In the genomic region with DNA sequence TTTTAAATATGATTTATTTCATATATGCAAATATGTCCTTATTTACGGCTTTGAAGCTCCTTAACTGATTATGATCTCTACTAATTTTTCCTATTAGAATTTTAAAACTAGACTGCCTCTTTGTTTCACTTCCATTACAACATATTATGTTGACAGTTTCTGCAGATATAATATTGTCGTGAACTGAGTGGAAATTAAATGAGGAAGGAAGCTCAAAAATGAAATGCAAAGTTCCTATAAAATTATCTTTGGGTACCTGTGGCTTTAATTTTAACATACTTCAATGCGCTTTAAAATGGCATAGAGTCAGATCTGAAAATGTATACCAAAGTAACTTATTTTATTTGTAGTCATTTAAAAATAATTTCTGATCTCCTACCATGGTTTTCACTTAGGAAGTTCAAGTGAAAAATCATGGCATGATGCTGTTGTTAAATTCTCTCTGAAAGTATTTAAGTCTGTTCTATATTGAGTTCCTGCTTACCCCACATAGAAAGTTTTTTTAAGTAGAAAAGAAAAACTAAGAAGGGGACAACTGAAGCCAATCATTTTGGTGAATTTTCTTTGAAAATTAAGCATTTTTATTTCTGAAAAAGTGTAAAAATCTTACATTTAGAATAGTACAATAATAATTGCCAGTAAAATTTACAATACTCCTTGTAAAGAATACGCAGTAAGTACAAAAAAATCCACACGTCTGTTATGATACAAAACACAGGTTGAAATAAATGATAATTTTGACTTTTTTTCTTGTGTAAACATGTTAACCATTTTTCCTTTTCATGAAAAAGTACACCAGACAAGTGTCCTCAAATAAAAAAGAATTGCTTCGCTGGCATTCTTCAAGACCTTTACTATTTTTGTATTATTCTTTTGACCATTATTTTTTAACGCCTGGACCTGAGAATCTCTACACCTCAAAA, we compare ENCODE assay signal across 10 cellular contexts. TPM values are rescaled to one million over a fixed set of nuclear protein-coding genes. Genes with fewer than 3 reads are reported as not detected.
DNase-seq lines count a peak whose midpoint lies in the region; ATAC-seq and TF ChIP-seq lines count a peak whose summit lies in the region.
"Had no signal": no experiment of that assay in that cellular context is flagged by ENCODE, and none has a peak within 500 bp of the region (broad histone marks: within the 10 kb centered on the region; RNA-seq: fewer than 3 reads in every experiment).

No MANE protein-coding gene starts in this region.

- H3K27me3 ChIP-seq in SJCRH30 = peaks cover 7% of the 10 kb centered on the region; the same call in 1 of the 2 replicates
- peaks cover 0 to 83% (median 42%) of the 10 kb centered on the region in 4 donors for H3K27me3 ChIP-seq in esophagus muscularis mucosa

- TF ChIP-seq POLR2A in esophagus muscularis mucosa (IDR thresholded peaks at IDR 0.05; ENCODE audit: low read depth) = no peak

- intact Hi-C loops in esophagus muscularis mucosa (cut with DNase I) = loop anchor here (1.0 kb wide), 1 partner anchor 8 kb away; no protein-coding TSS in a partner anchor

- DNase-seq in NCI-H146 treated with DMSO at 0.1 percent for 48 hours (lab: John Stamatoyannopoulos, UW; ENCODE audit: unreplicated experiment) (peak; percentile 34), NCI-H146 (lab: John Stamatoyannopoulos, UW) (no peak), SJCRH30 (no peak), esophagus muscularis mucosa (ENCODE audit: extremely low spot score) (no peak), retinal pigment epithelial cell (ENCODE audit: low read depth) (no peak), SIG-M5 treated with dmso at 0.1 percent for 504 hours (lab: John Stamatoyannopoulos, UW; ENCODE audit: unreplicated experiment) (no peak), middle frontal gyrus (ENCODE audit: extremely low spot score, low spot score) (no peak)
- DNase-seq: Kasumi-1, spleen had no signal

- 42% methylated on average over 7 of the region's 7 CpGs for WGBS in esophagus muscularis mucosa

- H3K4me1 ChIP-seq in SJCRH30 (no peaks in the 10 kb centered on the region), esophagus muscularis mucosa (peaks cover 7 to 55% (median 41%) of the 10 kb centered on the region in 4 donors)

- no peak for TF ChIP-seq EP300 in esophagus muscularis mucosa (IDR thresholded peaks at IDR 0.05)

- ATAC-seq in GM18867 (IDR thresholded peaks at IDR 0.05; ENCODE audit: unreplicated experiment) = no peak

- H3K36me3 ChIP-seq in SJCRH30 (no peaks in the 10 kb centered on the region), esophagus muscularis mucosa (peaks cover 0 to 7% (median 2%) of the 10 kb centered on the region in 4 donors)
- H3K36me3 ChIP-seq: spleen had no signal

- H3K27ac ChIP-seq in SJCRH30 (no peak overlapping the region; the same call in 1 of the 2 replicates), esophagus muscularis mucosa (replicated peaks in 1 of 4) (peak overlapping the region; percentile 82 to 93 (median 86))
- H3K27ac ChIP-seq: spleen had no signal

- peak overlapping the region; percentile 96 for H3K4me3 ChIP-seq in SJCRH30
- H3K4me3 ChIP-seq in esophagus muscularis mucosa = peak overlapping the region; percentile 64 to 83 (median 71)
- peak overlapping the region; percentile 90 for H3K4me3 ChIP-seq in retinal pigment epithelial cell (ENCODE audit: low read length)

- no peak for TF ChIP-seq CTCF in esophagus muscularis mucosa (IDR thresholded peaks at IDR 0.05)
- no peak for TF ChIP-seq CTCF in retinal pigment epithelial cell (conservative IDR thresholded peaks at IDR 0.05; ENCODE audit: low read depth, low read length)

- no peaks in the 10 kb centered on the region for H3K9me3 ChIP-seq in SJCRH30 (replicated peaks)
- no peaks in the 10 kb centered on the region for H3K9me3 ChIP-seq in esophagus muscularis mucosa

RNA-seq across cellular contexts. Expression of gene FOXD1, which starts 2.6 kb away (rescaled TPM):
- total RNA-seq in SJCRH30 (2014; rRNA removed; shearing (Covaris generic)) = 10.5 and 10.9 TPM in 2 replicates
- 10 to 100 TPM in 3 of 4 donors, 1 to 10 TPM in 1; 5.0 to 23.4 (median 13.6) TPM for total RNA-seq in esophagus muscularis mucosa

RNA-seq across cellular contexts. Expression of gene BTF3, which starts 52.3 kb away (rescaled TPM):
- total RNA-seq in SJCRH30 (2014; rRNA removed; shearing (Covaris generic)) = 1,145 and 1,184 TPM in 2 replicates
- total RNA-seq in esophagus muscularis mucosa = 100 to 1,000 TPM; 455 to 574 (median 539) TPM
